Comparison of ENCODE assay signal across 3 cellular contexts in the genomic region with DNA sequence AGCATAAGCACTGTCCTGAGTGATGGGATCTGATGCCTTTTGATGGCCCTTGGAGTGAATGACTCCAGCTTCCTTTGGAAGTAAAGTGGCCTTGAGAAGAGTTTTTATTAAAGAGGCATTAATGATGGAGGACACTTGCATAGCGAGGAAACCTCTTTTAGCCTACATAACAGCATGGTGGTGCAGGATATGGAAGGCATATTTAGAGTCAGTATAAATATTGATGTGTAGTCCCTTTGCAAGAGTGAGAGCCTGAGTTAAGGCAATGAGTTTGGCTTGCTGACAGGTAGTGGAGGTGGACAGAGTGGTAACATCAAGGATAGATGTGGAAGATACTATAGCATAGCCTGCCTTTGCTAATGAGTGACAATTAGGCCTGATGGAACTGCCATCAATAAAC. TPM values are rescaled to one million over a fixed set of nuclear protein-coding genes. Genes with fewer than 3 reads are reported as not detected.
DNase-seq lines count a peak whose midpoint lies in the region; ATAC-seq, FAIRE-seq and TF ChIP-seq lines count a peak whose summit lies in the region.
"Not testable (repeated sequence)": the region's sequence is repeated elsewhere in the genome, so short reads cannot be mapped to it uniquely, and the experiment has no call there.

No MANE protein-coding gene starts in this region.

- not testable (repeated sequence) for H3K36me3 ChIP-seq in HEK293 (ENCODE audit: control insufficient read depth in 2 of 2, insufficient read depth in 1 of 2, low read length in 2 of 2)

- TF ChIP-seq EP300 in A549 (IDR thresholded peaks at IDR 0.05) = not testable (repeated sequence)

- not testable (repeated sequence) for ATAC-seq in A549

- H3K27ac ChIP-seq in A549; HEK293 (ENCODE audit: extremely low read depth, low read depth, low read length): not testable (repeated sequence)

- FAIRE-seq in A549 (lab: Jason Lieb, UNC) (peak; percentile 32), HTR-8/SVneo (lab: Jason Lieb, UNC) (peak; percentile 20)

- TF ChIP-seq RAD21 in A549 (conservative IDR thresholded peaks at IDR 0.05 in 1 of 2, IDR thresholded peaks at IDR 0.05 in 1 of 2) = not testable (repeated sequence)

- 13% methylated on average over 1 of the region's 1 CpG for WGBS in A549 (ENCODE audit: missing lambda C conversion rate)

- POLR2A ChIA-PET in A549 (lab: Yijun Ruan, JAX); HEK293 (lab: Yijun Ruan, JAX): not testable (repeated sequence)

- CTCF ChIA-PET in A549 (lab: Yijun Ruan, JAX); HEK293 (lab: Yijun Ruan, JAX): not testable (repeated sequence)

- not testable (repeated sequence) for TF ChIP-seq POLR2A in A549 (IDR thresholded peaks at IDR 0.05; ENCODE audit: low read length)

- DNase-seq in A549 (ENCODE audit: low read depth in 1 of 2, low spot score in 1 of 2); HTR-8/SVneo (ENCODE audit: insufficient read length, low spot score): not testable (repeated sequence)

- TF ChIP-seq CTCF in A549 (IDR thresholded peaks at IDR 0.05); HEK293 (tag by site-specific recombination; IDR thresholded peaks at IDR 0.05): not testable (repeated sequence)

- H3K4me3 ChIP-seq in A549; HEK293 (ENCODE audit: low read depth, low read length): not testable (repeated sequence)

- not testable (repeated sequence) for H3K4me1 ChIP-seq in A549; HEK293 (ENCODE audit: control insufficient read depth, insufficient read depth, low read length)

- not testable (repeated sequence) for H3K4me2 ChIP-seq in A549

- H3K9me3 ChIP-seq in A549; HEK293 (ENCODE audit: control insufficient read depth, insufficient read depth, low read depth, low read length): not testable (repeated sequence)

TF ChIP-seq in HEK293, 187 proteins besides CTCF, POLR2A, EP300 and RAD21:
- TF ChIP-seq ZNF600 (tag by site-specific recombination; IDR thresholded peaks at IDR 0.05) = peak; percentile 97

RNA-seq across cellular contexts. Expression of gene XIST, which starts 48.4 kb away (rescaled TPM):
- polyA plus RNA-seq in A549 (2011; rRNA removed) (0.11 and 0.19 TPM in 2 replicates), A549 (2017; fragmentation: RNase III; extraction: RNeasy Plus Mini Kit Qiagen cat#74134 plus additional on column Dnase treatment) (not detected in 3 replicates)
- polyA plus RNA-seq in A549 (2012; cell fraction: cytosol; rRNA removed) = not detected in 2 replicates
- polyA plus RNA-seq in A549 (2012; cell fraction: nucleus; rRNA removed) = 0.01 and 0.07 TPM in 2 replicates
- 0.12 and 0.44 TPM in 2 replicates for polyA minus RNA-seq in A549 (2011; rRNA and poly(A)+ RNA removed)
